Comparison of ENCODE assay signal across 17 cellular contexts in genomic region chr11:75858042-75858441, GRCh38.
"Had no signal": no experiment of that assay in that cellular context is flagged by ENCODE, and none has a peak within 500 bp of the region (broad histone marks: within the 10 kb centered on the region; RNA-seq: fewer than 3 reads in every experiment).

No MANE protein-coding gene starts in this region.

- H3K9ac ChIP-seq: parathyroid adenoma had no signal

- H3K27me3 ChIP-seq: body of pancreas, spleen had no signal

- ATAC-seq: body of pancreas; mucosa of descending colon; naive thymus-derived CD4-positive, alpha-beta T cell; sciatic nerve; stimulated activated naive B cell treated with anti-CD40 and anti-IgM and Interleukin-4, amounts not matched to agents 10 μg/mL and 1 μg/mL and 100 μg/mL, for 72 hours had no signal

- H3K27me3 Mint-ChIP-seq: activated naive CD8-positive, alpha-beta T cell treated with anti-CD3 and anti-CD28 coated beads for 36 hours; naive thymus-derived CD4-positive, alpha-beta T cell; stimulated activated naive B cell treated with anti-CD40 and anti-IgM and Interleukin-4, amounts not matched to agents 10 μg/mL and 1 μg/mL and 100 μg/mL, for 72 hours had no signal

- H3K27ac ChIP-seq: body of pancreas, left ventricle myocardium inferior, parathyroid adenoma had no signal

- H3K27ac Mint-ChIP-seq: activated naive CD8-positive, alpha-beta T cell treated with anti-CD3 and anti-CD28 coated beads for 36 hours had no signal

- H3K4me3 ChIP-seq: body of pancreas, left ventricle myocardium inferior, mucosa of descending colon, spleen had no signal

- H3K9me3 Mint-ChIP-seq: activated naive CD8-positive, alpha-beta T cell treated with anti-CD3 and anti-CD28 coated beads for 36 hours; naive thymus-derived CD4-positive, alpha-beta T cell had no signal

- H3K4me1 ChIP-seq: body of pancreas, parathyroid adenoma had no signal

- H2AFZ ChIP-seq: parathyroid adenoma had no signal

- H3K9me3 ChIP-seq: body of pancreas, left ventricle myocardium inferior, mucosa of descending colon, spleen had no signal

- H3K4me3 Mint-ChIP-seq: activated naive CD8-positive, alpha-beta T cell treated with anti-CD3 and anti-CD28 coated beads for 36 hours; stimulated activated naive B cell treated with anti-CD40 and anti-IgM and Interleukin-4, amounts not matched to agents 10 μg/mL and 1 μg/mL and 100 μg/mL, for 72 hours had no signal

- DNase-seq: activated CD4-positive, alpha-beta T cell treated with anti-CD3 and anti-CD28 coated beads for 1 hour; activated CD8-positive, alpha-beta memory T cell treated with anti-CD3 and anti-CD28 coated beads for 24 hours; activated CD8-positive, alpha-beta memory T cell treated with anti-CD3 and anti-CD28 coated beads, Interleukin-2, amount 50 U/mL, for 48 hours; activated gamma-delta T cell treated with Interleukin-2 at 50 U/mL for 16 hours; activated naive CD8-positive, alpha-beta T cell treated with anti-CD3 and anti-CD28 coated beads for 36 hours; amygdala; body of pancreas; caudate nucleus; head of caudate nucleus; left ventricle myocardium inferior; mucosa of descending colon; naive thymus-derived CD4-positive, alpha-beta T cell; spleen; stimulated activated CD4-positive, alpha-beta T cell treated with anti-CD3 and anti-CD28 coated beads, Interleukin-4, amount 100 ng/mL, for 4 hours; stimulated activated naive B cell treated with anti-CD40 and anti-IgM and Interleukin-4, amounts not matched to agents 10 μg/mL and 1 μg/mL and 100 μg/mL, for 72 hours had no signal
